6 cellular contexts compared by ENCODE assay signal in genomic region chr19:799076-799881, GRCh38. TPM values are rescaled to one million over a fixed set of nuclear protein-coding genes. Genes with fewer than 3 reads are reported as not detected.
DNase-seq lines count a peak whose midpoint lies in the region; ATAC-seq and TF ChIP-seq lines count a peak whose summit lies in the region.

No MANE protein-coding gene starts in this region.

- ATAC-seq in HG03460 (IDR thresholded peaks at IDR 0.05; ENCODE audit: unreplicated experiment): no peak

- no peak for DNase-seq in AG09309 (ENCODE audit: low read depth)
- DNase-seq in LNCaP clone FGC (ENCODE audit: low read depth): no peak
- DNase-seq in dermis blood vessel endothelial cell: peak; percentile 60
- DNase-seq in amygdala (lab: John Stamatoyannopoulos, UW): no peak

- peak overlapping the region; percentile 27 for H3K9ac ChIP-seq in rectal smooth muscle tissue (ENCODE audit: low read length)

- peak overlapping the region; percentile 77 for H3K27ac ChIP-seq in rectal smooth muscle tissue (ENCODE audit: low read depth, low read length)

- TF ChIP-seq CTCF in AG09309 (IDR thresholded peaks at IDR 0.05; ENCODE audit: control insufficient read depth, insufficient read depth, low read depth, low read length, missing control alignments) (peak; percentile 30), LNCaP clone FGC (IDR thresholded peaks at IDR 0.05; ENCODE audit: control insufficient read depth, extremely low read depth, insufficient read depth) (peak; percentile 15; the same call in 1 of the 2 replicates)

- H3K27me3 ChIP-seq in rectal smooth muscle tissue (ENCODE audit: control insufficient read depth, insufficient read depth, low read length): no peaks in the 10 kb centered on the region

- peak overlapping the region; percentile 71 for H3K4me3 ChIP-seq in AG09309 (ENCODE audit: control insufficient read depth, low read depth, low read length)
- H3K4me3 ChIP-seq in LNCaP clone FGC (ENCODE audit: low read depth, low read length): peak overlapping the region; percentile 94
- H3K4me3 ChIP-seq in rectal smooth muscle tissue (ENCODE audit: low read length): peak overlapping the region; percentile 87

- peaks cover 11% of the 10 kb centered on the region for H3K36me3 ChIP-seq in rectal smooth muscle tissue (ENCODE audit: control insufficient read depth, insufficient read depth, low read length)

- peaks cover 42% of the 10 kb centered on the region for H3K4me1 ChIP-seq in rectal smooth muscle tissue (ENCODE audit: control insufficient read depth, insufficient read depth, low read length)

RNA-seq across cellular contexts. Expression of gene PTBP1, which starts 2.0 kb away (rescaled TPM):
- 123 and 212 TPM in 2 replicates for total RNA-seq in dermis blood vessel endothelial cell

RNA-seq across cellular contexts. Expression of gene PLPPR3, which starts 22.5 kb away (rescaled TPM):
- under 0.01 TPM in 1 of 2 replicates, not detected in the other for total RNA-seq in dermis blood vessel endothelial cell

RNA-seq across cellular contexts. Expression of gene AZU1, which starts 28.4 kb away (rescaled TPM):
- not detected in 2 replicates for total RNA-seq in dermis blood vessel endothelial cell

RNA-seq across cellular contexts. Expression of gene PRTN3, which starts 41.5 kb away (rescaled TPM):
- not detected in 2 replicates for total RNA-seq in dermis blood vessel endothelial cell

RNA-seq across cellular contexts. Expression of gene MISP, which starts 48.4 kb away (rescaled TPM):
- total RNA-seq in dermis blood vessel endothelial cell: 0.05 TPM in 1 of 2 replicates, not detected in the other
